Comparison of ENCODE assay signal across 12 cellular contexts in the genomic region with DNA sequence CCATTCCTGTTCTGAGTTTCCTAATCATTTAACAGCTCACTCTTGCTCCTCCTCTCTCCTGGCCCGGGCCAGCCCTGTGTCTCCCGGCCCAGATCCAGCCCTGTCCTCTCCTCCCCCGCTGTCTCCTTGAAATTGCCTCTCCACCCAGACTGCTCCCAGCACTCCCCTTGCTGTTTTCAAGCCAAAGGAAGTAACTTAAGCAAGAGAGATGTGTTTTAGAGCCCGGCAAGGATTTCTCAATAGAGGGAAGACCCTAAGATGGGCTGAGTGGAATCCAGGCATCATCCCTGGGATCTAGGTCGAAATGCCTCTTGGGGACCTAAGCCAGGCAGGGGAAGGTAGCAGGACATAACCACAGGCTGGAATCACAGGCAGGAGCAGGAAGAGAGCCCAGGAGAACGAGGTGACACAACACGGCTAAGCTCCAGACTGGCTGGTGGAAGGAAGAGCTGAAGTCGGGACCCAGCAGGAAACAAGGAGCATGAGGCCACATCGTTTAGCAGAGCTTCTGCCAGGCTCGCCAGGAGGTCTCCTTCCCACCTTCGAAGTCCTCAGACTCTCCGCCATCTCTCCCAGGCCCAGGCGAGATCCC. TPM values are rescaled to one million over a fixed set of nuclear protein-coding genes. Genes with fewer than 3 reads are reported as not detected.
A peak's percentile ranks its signal among the peaks of the same experiment; 100 is the strongest.
DNase-seq lines count a peak whose midpoint lies in the region; ATAC-seq and TF ChIP-seq lines count a peak whose summit lies in the region.
"Had no signal": no experiment of that assay in that cellular context is flagged by ENCODE, and none has a peak within 500 bp of the region (broad histone marks: within the 10 kb centered on the region; RNA-seq: fewer than 3 reads in every experiment).

No MANE protein-coding gene starts in this region.

- no peaks in the 10 kb centered on the region for H3K36me3 Mint-ChIP-seq in activated naive CD8-positive, alpha-beta T cell treated with anti-CD3 and anti-CD28 coated beads for 36 hours
- H3K36me3 Mint-ChIP-seq: CD4-positive, CD25-positive, alpha-beta regulatory T cell had no signal

- H3K9me3 Mint-ChIP-seq in activated naive CD8-positive, alpha-beta T cell treated with anti-CD3 and anti-CD28 coated beads for 36 hours: no peaks in the 10 kb centered on the region
- H3K9me3 Mint-ChIP-seq: activated T-cell treated with anti-CD3 and anti-CD28 coated beads, Interleukin-2, amount 50 U/mL, for 72 hours; CD4-positive, CD25-positive, alpha-beta regulatory T cell had no signal

- peak overlapping the region in 7 of 10 experiments; percentile 29 to 63 (median 44); a peak in 13 of 20 replicates for H3K4me3 ChIP-seq in BLaER1 treated with 17β-estradiol and CSF1 and Interleukin-3, amounts not matched to agents 10 nM and 100 nM
- no peak overlapping the region for H3K4me3 ChIP-seq in brain microvascular endothelial cell (ENCODE audit: low read depth, low read length)
- H3K4me3 ChIP-seq in right atrium auricular region: no peak overlapping the region
- H3K4me3 ChIP-seq in rectal smooth muscle tissue (ENCODE audit: low read length): no peak overlapping the region

- no peaks in the 10 kb centered on the region for H3K27me3 ChIP-seq in BLaER1 treated with 17β-estradiol and CSF1 and Interleukin-3, amounts not matched to agents 10 nM and 100 nM
- H3K27me3 ChIP-seq in brain microvascular endothelial cell (replicated peaks) (no peaks in the 10 kb centered on the region), right atrium auricular region (no peaks in the 10 kb centered on the region), rectal smooth muscle tissue (ENCODE audit: control insufficient read depth, insufficient read depth, low read length) (no peaks in the 10 kb centered on the region)

- H3K27ac ChIP-seq in BLaER1 treated with 17β-estradiol and CSF1 and Interleukin-3, amounts not matched to agents 10 nM and 100 nM: peak overlapping the region; percentile 58 to 91 (median 85)
- H3K27ac ChIP-seq in brain microvascular endothelial cell (peak overlapping the region; percentile 44), right atrium auricular region (peak overlapping the region; percentile 72 to 87), rectal smooth muscle tissue (ENCODE audit: low read depth, low read length) (peak overlapping the region; percentile 71)

- H3K4me1 Mint-ChIP-seq in activated naive CD8-positive, alpha-beta T cell treated with anti-CD3 and anti-CD28 coated beads for 36 hours: no peaks in the 10 kb centered on the region
- H3K4me1 Mint-ChIP-seq: CD4-positive, CD25-positive, alpha-beta regulatory T cell had no signal

- H3K9ac ChIP-seq in BLaER1 treated with 17β-estradiol and CSF1 and Interleukin-3, amounts not matched to agents 10 nM and 100 nM: peak overlapping the region; percentile 33 to 80 (median 76); a peak in 21 of 22 replicates
- no peak overlapping the region for H3K9ac ChIP-seq in rectal smooth muscle tissue (ENCODE audit: low read length)

- no peak overlapping the region for H3K4me3 Mint-ChIP-seq in activated naive CD8-positive, alpha-beta T cell treated with anti-CD3 and anti-CD28 coated beads for 36 hours
- H3K4me3 Mint-ChIP-seq: activated T-cell treated with anti-CD3 and anti-CD28 coated beads, Interleukin-2, amount 50 U/mL, for 72 hours; CD4-positive, CD25-positive, alpha-beta regulatory T cell had no signal

- in situ Hi-C loops in brain microvascular endothelial cell (cut with HindIII; ENCODE audit: low pct_ligation_motif_present, low sequenced_read_pairs): no loop called here

- no peaks in the 10 kb centered on the region for H3K9me3 ChIP-seq in BLaER1 treated with 17β-estradiol and CSF1 and Interleukin-3, amounts not matched to agents 10 nM and 100 nM (replicated peaks in 1 of 11)
- no peaks in the 10 kb centered on the region for H3K9me3 ChIP-seq in right atrium auricular region

- H3K4me2 ChIP-seq in BLaER1 treated with 17β-estradiol and CSF1 and Interleukin-3, amounts not matched to agents 10 nM and 100 nM: peak overlapping the region; percentile 25 to 99 (median 96); a peak in 21 of 22 replicates

- DNase-seq in brain microvascular endothelial cell (peak; percentile 18), right atrium auricular region (ENCODE audit: low spot score) (peak; percentile 88), NK-92 (lab: John Stamatoyannopoulos, UW; ENCODE audit: unreplicated experiment) (no peak)
- DNase-seq in activated naive CD8-positive, alpha-beta T cell treated with anti-CD3 and anti-CD28 coated beads for 36 hours: no peak
- DNase-seq: activated T-cell treated with anti-CD3 and anti-CD28 coated beads, Interleukin-2, amount 50 U/mL, for 72 hours; CD4-positive, CD25-positive, alpha-beta regulatory T cell; NCI-H1092 treated with DMSO at 0.1 percent for 48 hours had no signal

- TF ChIP-seq CTCF in brain microvascular endothelial cell (IDR thresholded peaks at IDR 0.05; ENCODE audit: low read depth, low read length, missing control alignments) (no peak), right atrium auricular region (IDR thresholded peaks at IDR 0.05) (no peak)

- no peak overlapping the region for H3K27ac Mint-ChIP-seq in activated naive CD8-positive, alpha-beta T cell treated with anti-CD3 and anti-CD28 coated beads for 36 hours
- H3K27ac Mint-ChIP-seq: activated T-cell treated with anti-CD3 and anti-CD28 coated beads, Interleukin-2, amount 50 U/mL, for 72 hours; CD4-positive, CD25-positive, alpha-beta regulatory T cell had no signal

- peaks cover 40 to 100% (median 96%) of the 10 kb centered on the region in 10 experiments for H3K4me1 ChIP-seq in BLaER1 treated with 17β-estradiol and CSF1 and Interleukin-3, amounts not matched to agents 10 nM and 100 nM
- H3K4me1 ChIP-seq in right atrium auricular region (peaks cover 0 to 84% of the 10 kb centered on the region in 2 donors), rectal smooth muscle tissue (ENCODE audit: control insufficient read depth, insufficient read depth, low read length) (peaks cover 25% of the 10 kb centered on the region)

- H3K36me3 ChIP-seq in BLaER1 treated with 17β-estradiol and CSF1 and Interleukin-3, amounts not matched to agents 10 nM and 100 nM: peaks cover 9 to 90% (median 28%) of the 10 kb centered on the region in 11 experiments; a peak in 19 of 22 replicates
- H3K36me3 ChIP-seq in brain microvascular endothelial cell (replicated peaks): peaks cover 57% of the 10 kb centered on the region
- peaks cover 38% of the 10 kb centered on the region for H3K36me3 ChIP-seq in right atrium auricular region
- peaks cover 19% of the 10 kb centered on the region for H3K36me3 ChIP-seq in rectal smooth muscle tissue (ENCODE audit: control insufficient read depth, insufficient read depth, low read length)

- H4K20me1 ChIP-seq in BLaER1 treated with 17β-estradiol and CSF1 and Interleukin-3, amounts not matched to agents 10 nM and 100 nM: peaks cover 0 to 31% (median 0%) of the 10 kb centered on the region in 11 experiments; a peak in 5 of 22 replicates

- no peak for ATAC-seq in HG02885 (IDR thresholded peaks at IDR 0.05; ENCODE audit: poor library complexity, unreplicated experiment)
- no peak for ATAC-seq in GM18868 (IDR thresholded peaks at IDR 0.05; ENCODE audit: unreplicated experiment)
- ATAC-seq: activated T-cell treated with anti-CD3 and anti-CD28 coated beads, Interleukin-2, amount 50 U/mL, for 72 hours had no signal

- no peaks in the 10 kb centered on the region for H3K27me3 Mint-ChIP-seq in activated naive CD8-positive, alpha-beta T cell treated with anti-CD3 and anti-CD28 coated beads for 36 hours

RNA-seq across cellular contexts. Expression of a gene that starts 2.0 kb away (rescaled TPM):
- total RNA-seq in right atrium auricular region: not detected
- not detected for total RNA-seq in activated naive CD8-positive, alpha-beta T cell treated with anti-CD3 and anti-CD28 coated beads for 36 hours
- total RNA-seq: activated T-cell treated with anti-CD3 and anti-CD28 coated beads, Interleukin-2, amount 50 U/mL, for 72 hours; CD4-positive, CD25-positive, alpha-beta regulatory T cell; glomerular endothelial cell had no signal

RNA-seq across cellular contexts. Expression of a gene that starts 21.1 kb away (rescaled TPM):
- total RNA-seq in right atrium auricular region: 100 to 1,000 TPM in 1 of 2 donors, 10 to 100 TPM in 1; 89.4 to 211 TPM
- total RNA-seq in activated naive CD8-positive, alpha-beta T cell treated with anti-CD3 and anti-CD28 coated beads for 36 hours: 1 to 10 TPM; 1.3 to 2.0 TPM

RNA-seq across cellular contexts. Expression of a gene that starts 38.2 kb away (rescaled TPM):
- 10 to 100 TPM; 34.3 to 64.3 TPM for total RNA-seq in right atrium auricular region
- total RNA-seq in activated naive CD8-positive, alpha-beta T cell treated with anti-CD3 and anti-CD28 coated beads for 36 hours: 100 to 1,000 TPM; 256 to 259 TPM

Comparison
In these comparisons a context has a peak if more than half of its experiments do, and no peak if none do; other contexts are left out.
1. H3K4me3 ChIP-seq: peak in BLaER1 treated with 17β-estradiol and CSF1 and Interleukin-3, amounts not matched to agents 10 nM and 100 nM (7 of 10); none in brain microvascular endothelial cell (single experiment), right atrium auricular region (0 of 2) and rectal smooth muscle tissue (single experiment).
2. DNase-seq: peak in brain microvascular endothelial cell (single experiment) and right atrium auricular region (single experiment); none in NK-92 (single experiment) and activated naive CD8-positive, alpha-beta T cell treated with anti-CD3 and anti-CD28 coated beads for 36 hours (single experiment).
3. RNA of a gene that starts 21.1 kb away (total RNA-seq): 89.4 to 211 TPM in right atrium auricular region; 1.3 to 2.0 TPM in activated naive CD8-positive, alpha-beta T cell treated with anti-CD3 and anti-CD28 coated beads for 36 hours; every median in the first group is over 10 times any median in the second.
4. Peak in every context shown above with its lines, with median percentiles within 50 percentile points of each other: H3K27ac ChIP-seq.